In genomic region chr6:43076928-43077809, GRCh38 we compare ENCODE assay signal across 8 cellular contexts. TPM values are rescaled to one million over a fixed set of nuclear protein-coding genes. Genes with fewer than 3 reads are reported as not detected.
A peak's percentile ranks its signal among the peaks of the same experiment; 100 is the strongest.
DNase-seq lines count a peak whose midpoint lies in the region; ATAC-seq and TF ChIP-seq lines count a peak whose summit lies in the region.

No MANE protein-coding gene starts in this region.

- H3K4me3 ChIP-seq in HL-60 (replicated peaks; ENCODE audit: insufficient read depth, low read length) = peak overlapping the region; percentile 34
- peak overlapping the region; percentile 78 for H3K4me3 ChIP-seq in WERI-Rb-1 (ENCODE audit: low read depth, low read length)

- peaks cover 29% of the 10 kb centered on the region for H3K36me3 ChIP-seq in WERI-Rb-1

- H3K27me3 ChIP-seq in HL-60 (ENCODE audit: insufficient read depth, poor library complexity, severe bottlenecking) (peaks cover 27% of the 10 kb centered on the region), WERI-Rb-1 (ENCODE audit: insufficient read depth, low read depth, severe bottlenecking) (no peaks in the 10 kb centered on the region)

- TF ChIP-seq CTCF in HL-60 (IDR thresholded peaks at IDR 0.05; ENCODE audit: insufficient read depth, low read length) (no peak), WERI-Rb-1 (IDR thresholded peaks at IDR 0.05; ENCODE audit: low read depth, low read length) (no peak)

- ATAC-seq in left cardiac atrium (peak; percentile 19 to 34), sciatic nerve (peak; percentile 23), GM19328 (IDR thresholded peaks at IDR 0.05; ENCODE audit: unreplicated experiment) (no peak)

- H3K27ac ChIP-seq in HL-60 (replicated peaks) = no peak overlapping the region
- peak overlapping the region; percentile 88 for H3K27ac ChIP-seq in WERI-Rb-1

- DNase-seq in AG08395 (ENCODE audit: low spot score) (peak; percentile 28), HL-60 (ENCODE audit: low read depth in 1 of 2, low spot score in 1 of 2) (no peak), WERI-Rb-1 (peak; percentile 67), left cardiac atrium (no peak), sciatic nerve (ENCODE audit: low spot score) (no peak), medulla oblongata (ENCODE audit: extremely low spot score) (no peak), activated gamma-delta T cell treated with Interleukin-2 at 50 U/mL for 16 hours (no peak)

- intact Hi-C loops in left cardiac atrium (cut with DNase I) = loop anchor here (10.0 kb wide), 1 partner anchor 58 kb away; no protein-coding TSS in a partner anchor
- intact Hi-C loops in sciatic nerve (cut with DNase I) = no loop called here

- H3K9me3 ChIP-seq in WERI-Rb-1 (ENCODE audit: severe bottlenecking) = no peaks in the 10 kb centered on the region

RNA-seq across cellular contexts. Expression of gene PTK7, which starts 1.1 kb away (rescaled TPM):
- total RNA-seq in left cardiac atrium (1 to 10 TPM; 6.6 to 7.8 TPM), sciatic nerve (11.0 TPM)

RNA-seq across cellular contexts. Expression of gene KLC4, which starts 17.7 kb away (rescaled TPM):
- total RNA-seq in left cardiac atrium (10 to 100 TPM; 37.0 to 37.5 TPM), sciatic nerve (35.5 TPM)

RNA-seq across cellular contexts. Expression of gene MRPL2, which starts 17.9 kb away (rescaled TPM):
- total RNA-seq in left cardiac atrium (10 to 100 TPM; 76.3 to 97.1 TPM), sciatic nerve (40.4 TPM)

RNA-seq across cellular contexts. Expression of gene CUL7, which starts 23.5 kb away (rescaled TPM):
- total RNA-seq in left cardiac atrium (10 to 100 TPM in 1 of 2 donors, 1 to 10 TPM in 1; 7.6 to 10.8 TPM), sciatic nerve (20.9 TPM)

RNA-seq across cellular contexts. Expression of gene RRP36, which starts 55.7 kb away (rescaled TPM):
- total RNA-seq in left cardiac atrium (10 to 100 TPM; 24.7 to 37.0 TPM), sciatic nerve (34.6 TPM)

Comparison
In these comparisons a context has a peak if more than half of its experiments do, and no peak if none do; other contexts are left out.
1. DNase-seq: peak in AG08395 (single experiment) and WERI-Rb-1 (single experiment); none in HL-60 (0 of 2), left cardiac atrium (single experiment), sciatic nerve (single experiment), medulla oblongata (single experiment) and activated gamma-delta T cell treated with Interleukin-2 at 50 U/mL for 16 hours (single experiment).